ENCODE assay signal across 1 cellular context in the genomic region with DNA sequence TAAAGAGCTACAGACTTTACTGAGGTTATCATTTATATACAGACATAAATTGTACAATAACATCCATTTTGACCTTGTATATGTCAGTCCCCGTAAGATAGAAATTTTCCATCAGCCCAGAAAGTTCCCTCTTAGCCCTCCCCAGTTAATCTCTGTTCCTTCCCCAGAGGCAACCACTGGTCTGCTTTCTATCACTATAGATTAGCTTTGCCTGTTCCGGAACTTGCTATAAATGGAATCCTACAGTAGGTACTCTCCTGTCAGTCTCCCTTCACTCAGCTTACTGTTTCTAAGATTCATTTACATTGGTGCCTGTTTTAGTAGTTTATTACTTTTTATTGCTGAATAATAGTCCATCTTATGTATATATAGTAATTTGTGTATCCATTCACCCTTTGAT.
TF ChIP-seq lines count a peak whose summit lies in the region.

No MANE protein-coding gene starts in this region.

TF ChIP-seq in WTC11, 78 proteins besides CTCF, POLR2A, EP300 and RAD21 (continued from another document):
- TF ChIP-seq, protein P1, sequence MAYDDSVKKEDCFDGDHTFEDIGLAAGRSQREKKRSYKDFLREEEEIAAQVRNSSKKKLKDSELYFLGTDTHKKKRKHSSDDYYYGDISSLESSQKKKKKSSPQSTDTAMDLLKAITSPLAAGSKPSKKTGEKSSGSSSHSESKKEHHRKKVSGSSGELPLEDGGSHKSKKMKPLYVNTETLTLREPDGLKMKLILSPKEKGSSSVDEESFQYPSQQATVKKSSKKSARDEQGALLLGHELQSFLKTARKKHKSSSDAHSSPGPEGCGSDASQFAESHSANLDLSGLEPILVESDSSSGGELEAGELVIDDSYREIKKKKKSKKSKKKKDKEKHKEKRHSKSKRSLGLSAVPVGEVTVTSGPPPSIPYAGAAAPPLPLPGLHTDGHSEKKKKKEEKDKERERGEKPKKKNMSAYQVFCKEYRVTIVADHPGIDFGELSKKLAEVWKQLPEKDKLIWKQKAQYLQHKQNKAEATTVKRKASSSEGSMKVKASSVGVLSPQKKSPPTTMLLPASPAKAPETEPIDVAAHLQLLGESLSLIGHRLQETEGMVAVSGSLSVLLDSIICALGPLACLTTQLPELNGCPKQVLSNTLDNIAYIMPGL (CRISPR knock-in tag; IDR thresholded peaks at IDR 0.05) = no peak
